Comparison of ENCODE assay signal across 1 cellular context in genomic region chr1:203459671-203460201, GRCh38.
TF ChIP-seq lines count a peak whose summit lies in the region.

No MANE protein-coding gene starts in this region.

TF ChIP-seq in K562, 482 proteins besides CTCF, POLR2A, EP300 and RAD21 (continued from another document):
- TF ChIP-seq TFE3 (CRISPR knock-in tag; IDR thresholded peaks at IDR 0.05) (peak; percentile 92), TGIF2 (CRISPR knock-in tag; IDR thresholded peaks at IDR 0.05) (no peak), ETS2 (tag; IDR thresholded peaks at IDR 0.05; ENCODE audit: borderline replicate concordance, poor library complexity, severe bottlenecking) (no peak), THRB (CRISPR knock-in tag; conservative IDR thresholded peaks at IDR 0.05) (peak; percentile 72; the same call in 1 of the 2 replicates), CSDE1 (IDR thresholded peaks at IDR 0.05) (no peak), PRMT5 (CRISPR knock-in tag; IDR thresholded peaks at IDR 0.05) (no peak), RAD51 (IDR thresholded peaks at IDR 0.05; ENCODE audit: borderline replicate concordance, low read depth) (peak; percentile 57; the same call in 1 of the 2 replicates), ZNF780A (CRISPR knock-in tag; IDR thresholded peaks at IDR 0.05) (no peak), HDAC6 (IDR thresholded peaks at IDR 0.05; ENCODE audit: low read depth, low read length) (no peak), PHTF2 (CRISPR knock-in tag; IDR thresholded peaks at IDR 0.05) (no peak), ID3 (CRISPR knock-in tag; IDR thresholded peaks at IDR 0.05) (no peak), ID3 (tag; IDR thresholded peaks at IDR 0.05) (no peak), CBFA2T2 (conservative IDR thresholded peaks at IDR 0.05) (0 out of 2 replicates have a peak, but pooled peaks have one; percentile 27)
- TF ChIP-seq, protein P1, sequence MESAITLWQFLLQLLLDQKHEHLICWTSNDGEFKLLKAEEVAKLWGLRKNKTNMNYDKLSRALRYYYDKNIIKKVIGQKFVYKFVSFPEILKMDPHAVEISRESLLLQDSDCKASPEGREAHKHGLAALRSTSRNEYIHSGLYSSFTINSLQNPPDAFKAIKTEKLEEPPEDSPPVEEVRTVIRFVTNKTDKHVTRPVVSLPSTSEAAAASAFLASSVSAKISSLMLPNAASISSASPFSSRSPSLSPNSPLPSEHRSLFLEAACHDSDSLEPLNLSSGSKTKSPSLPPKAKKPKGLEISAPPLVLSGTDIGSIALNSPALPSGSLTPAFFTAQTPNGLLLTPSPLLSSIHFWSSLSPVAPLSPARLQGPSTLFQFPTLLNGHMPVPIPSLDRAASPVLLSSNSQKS (CRISPR knock-in tag; IDR thresholded peaks at IDR 0.05) = no peak
- TF ChIP-seq, protein P2, sequence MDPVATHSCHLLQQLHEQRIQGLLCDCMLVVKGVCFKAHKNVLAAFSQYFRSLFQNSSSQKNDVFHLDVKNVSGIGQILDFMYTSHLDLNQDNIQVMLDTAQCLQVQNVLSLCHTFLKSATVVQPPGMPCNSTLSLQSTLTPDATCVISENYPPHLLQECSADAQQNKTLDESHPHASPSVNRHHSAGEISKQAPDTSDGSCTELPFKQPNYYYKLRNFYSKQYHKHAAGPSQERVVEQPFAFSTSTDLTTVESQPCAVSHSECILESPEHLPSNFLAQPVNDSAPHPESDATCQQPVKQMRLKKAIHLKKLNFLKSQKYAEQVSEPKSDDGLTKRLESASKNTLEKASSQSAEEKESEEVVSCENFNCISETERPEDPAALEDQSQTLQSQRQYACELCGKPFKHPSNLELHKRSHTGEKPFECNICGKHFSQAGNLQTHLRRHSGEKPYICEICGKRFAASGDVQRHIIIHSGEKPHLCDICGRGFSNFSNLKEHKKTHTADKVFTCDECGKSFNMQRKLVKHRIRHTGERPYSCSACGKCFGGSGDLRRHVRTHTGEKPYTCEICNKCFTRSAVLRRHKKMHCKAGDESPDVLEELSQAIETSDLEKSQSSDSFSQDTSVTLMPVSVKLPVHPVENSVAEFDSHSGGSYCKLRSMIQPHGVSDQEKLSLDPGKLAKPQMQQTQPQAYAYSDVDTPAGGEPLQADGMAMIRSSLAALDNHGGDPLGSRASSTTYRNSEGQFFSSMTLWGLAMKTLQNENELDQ (CRISPR knock-in tag; IDR thresholded peaks at IDR 0.05; ENCODE audit: borderline replicate concordance) = no peak
- TF ChIP-seq, protein P3, sequence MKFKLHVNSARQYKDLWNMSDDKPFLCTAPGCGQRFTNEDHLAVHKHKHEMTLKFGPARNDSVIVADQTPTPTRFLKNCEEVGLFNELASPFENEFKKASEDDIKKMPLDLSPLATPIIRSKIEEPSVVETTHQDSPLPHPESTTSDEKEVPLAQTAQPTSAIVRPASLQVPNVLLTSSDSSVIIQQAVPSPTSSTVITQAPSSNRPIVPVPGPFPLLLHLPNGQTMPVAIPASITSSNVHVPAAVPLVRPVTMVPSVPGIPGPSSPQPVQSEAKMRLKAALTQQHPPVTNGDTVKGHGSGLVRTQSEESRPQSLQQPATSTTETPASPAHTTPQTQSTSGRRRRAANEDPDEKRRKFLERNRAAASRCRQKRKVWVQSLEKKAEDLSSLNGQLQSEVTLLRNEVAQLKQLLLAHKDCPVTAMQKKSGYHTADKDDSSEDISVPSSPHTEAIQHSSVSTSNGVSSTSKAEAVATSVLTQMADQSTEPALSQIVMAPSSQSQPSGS (CRISPR knock-in tag; IDR thresholded peaks at IDR 0.05) = no peak
